14 cellular contexts compared by ENCODE assay signal in the genomic region with DNA sequence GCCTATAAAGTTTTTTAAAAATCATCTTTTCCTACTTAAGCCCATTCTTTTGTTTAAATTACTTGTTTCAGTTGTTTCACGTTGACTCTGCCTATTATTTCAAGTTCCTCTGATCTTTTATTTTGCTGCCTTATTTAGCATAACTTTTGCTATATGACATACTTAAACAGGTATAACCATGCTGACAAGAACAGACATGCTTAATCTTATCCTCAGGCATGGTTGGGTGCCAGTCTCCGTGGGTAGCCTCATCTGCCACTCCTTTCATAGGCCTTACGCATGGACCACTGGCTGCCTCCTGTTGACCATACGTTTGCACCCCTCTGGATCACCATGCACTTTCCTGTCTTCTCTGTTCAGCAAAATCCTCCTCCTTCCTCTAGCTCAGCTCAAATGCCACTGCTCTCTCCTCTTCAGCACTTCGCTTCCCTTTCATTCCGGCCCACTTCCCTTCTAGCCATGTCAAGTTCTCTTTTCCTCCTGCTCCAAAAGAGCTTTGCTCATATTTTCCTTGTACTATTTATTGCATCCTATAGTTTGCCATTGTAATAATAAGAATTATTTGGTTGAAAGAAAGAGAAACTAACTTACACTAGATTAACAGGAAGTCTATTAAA. TPM values are rescaled to one million over a fixed set of nuclear protein-coding genes. Genes with fewer than 3 reads are reported as not detected.
DNase-seq lines count a peak whose midpoint lies in the region; ATAC-seq lines count a peak whose summit lies in the region.
"Had no signal": no experiment of that assay in that cellular context is flagged by ENCODE, and none has a peak within 500 bp of the region (broad histone marks: within the 10 kb centered on the region; RNA-seq: fewer than 3 reads in every experiment).

No MANE protein-coding gene starts in this region.

- H3K4me2 ChIP-seq in Karpas-422 (ENCODE audit: low read depth, low read length, poor library complexity, severe bottlenecking) = no peak overlapping the region

- no peaks in the 10 kb centered on the region for H3K36me3 Mint-ChIP-seq in activated naive CD8-positive, alpha-beta T cell treated with anti-CD3 and anti-CD28 coated beads, Interleukin-2, amount 50 U/mL, for 24 hours (ENCODE audit: low read depth)
- H3K36me3 Mint-ChIP-seq in naive thymus-derived CD8-positive, alpha-beta T cell = peaks cover 0 to 2% (median 0%) of the 10 kb centered on the region in 3 donors

- peak overlapping the region; percentile 21 for H3K27ac Mint-ChIP-seq in activated naive CD8-positive, alpha-beta T cell treated with anti-CD3 and anti-CD28 coated beads, Interleukin-2, amount 50 U/mL, for 24 hours
- H3K27ac Mint-ChIP-seq in naive thymus-derived CD8-positive, alpha-beta T cell = peak overlapping the region; percentile 66 to 94 (median 86)

- H3K4me1 ChIP-seq in Karpas-422 (ENCODE audit: low read length) = peaks cover 7% of the 10 kb centered on the region
- H3K4me1 ChIP-seq: testis had no signal

- H3K27ac ChIP-seq in KOPT-K1 (ENCODE audit: low read depth, low read length, poor library complexity, severe bottlenecking) (peak overlapping the region; percentile 48), Karpas-422 (ENCODE audit: low read length) (no peak overlapping the region)
- H3K27ac ChIP-seq: testis had no signal

- DNase-seq in NCI-H82 (lab: John Stamatoyannopoulos, UW) (peak; percentile 50), NCI-H82 treated with DMSO at 0.1 percent for 48 hours (lab: John Stamatoyannopoulos, UW; ENCODE audit: unreplicated experiment) (no peak), cerebellum (ENCODE audit: low spot score) (no peak), Karpas-422 (no peak)
- DNase-seq in activated naive CD8-positive, alpha-beta T cell treated with anti-CD3 and anti-CD28 coated beads, Interleukin-2, amount 50 U/mL, for 24 hours = no peak
- no peak for DNase-seq in naive thymus-derived CD8-positive, alpha-beta T cell
- no peak for DNase-seq in effector CD8-positive, alpha-beta T cell (lab: John Stamatoyannopoulos, UW)
- DNase-seq: 8988T, heart left ventricle, NCI-H226, testis had no signal

- POLR2A ChIA-PET in naive thymus-derived CD8-positive, alpha-beta T cell (lab: Charles Lee) = interaction anchor here (0.8 kb wide), 1 partner anchor 10 kb away, joined by 4 read pairs; a partner anchor contains a TSS

- H3K27me3 Mint-ChIP-seq in activated naive CD8-positive, alpha-beta T cell treated with anti-CD3 and anti-CD28 coated beads, Interleukin-2, amount 50 U/mL, for 24 hours = no peaks in the 10 kb centered on the region
- no peaks in the 10 kb centered on the region for H3K27me3 Mint-ChIP-seq in naive thymus-derived CD8-positive, alpha-beta T cell

- no peaks in the 10 kb centered on the region for H3K79me2 ChIP-seq in Karpas-422 (ENCODE audit: low read length)

- H3K36me3 ChIP-seq in KOPT-K1 (ENCODE audit: insufficient read depth, low read length) (no peaks in the 10 kb centered on the region), Karpas-422 (ENCODE audit: insufficient read depth, low read length) (no peaks in the 10 kb centered on the region)
- H3K36me3 ChIP-seq: heart left ventricle had no signal

- H3K4me1 Mint-ChIP-seq in activated naive CD8-positive, alpha-beta T cell treated with anti-CD3 and anti-CD28 coated beads, Interleukin-2, amount 50 U/mL, for 24 hours = peaks cover 31% of the 10 kb centered on the region
- H3K4me1 Mint-ChIP-seq in naive thymus-derived CD8-positive, alpha-beta T cell = peaks cover 16 to 45% (median 35%) of the 10 kb centered on the region in 4 donors

- H3K9me2 ChIP-seq in Karpas-422 (replicated peaks; ENCODE audit: insufficient read depth, low read length) = no peaks in the 10 kb centered on the region

- H3K27me3 ChIP-seq in Karpas-422 (ENCODE audit: low read length) = no peaks in the 10 kb centered on the region
- H3K27me3 ChIP-seq: heart left ventricle, testis had no signal

- no peaks in the 10 kb centered on the region for H3K9me3 ChIP-seq in KOPT-K1 (ENCODE audit: insufficient read depth, low read length, poor library complexity, severe bottlenecking)
- H3K9me3 ChIP-seq in Karpas-422 (ENCODE audit: low read length) = no peaks in the 10 kb centered on the region
- H3K9me3 ChIP-seq: heart left ventricle, testis had no signal

- H3K4me3 Mint-ChIP-seq in activated naive CD8-positive, alpha-beta T cell treated with anti-CD3 and anti-CD28 coated beads, Interleukin-2, amount 50 U/mL, for 24 hours = no peak overlapping the region
- peak overlapping the region; percentile 48 to 76 (median 69) for H3K4me3 Mint-ChIP-seq in naive thymus-derived CD8-positive, alpha-beta T cell

- H3K9ac ChIP-seq in Karpas-422 (ENCODE audit: low read length) = no peak overlapping the region

- H3K4me3 ChIP-seq in Karpas-422 (ENCODE audit: low read length) = no peak overlapping the region
- H3K4me3 ChIP-seq: coronary artery, heart left ventricle, lung, testis had no signal

- no peaks in the 10 kb centered on the region for H3K9me3 Mint-ChIP-seq in activated naive CD8-positive, alpha-beta T cell treated with anti-CD3 and anti-CD28 coated beads, Interleukin-2, amount 50 U/mL, for 24 hours
- H3K9me3 Mint-ChIP-seq in naive thymus-derived CD8-positive, alpha-beta T cell = no peaks in the 10 kb centered on the region

- H2AFZ ChIP-seq in Karpas-422 (ENCODE audit: low read length) = no peak overlapping the region

- no peak for ATAC-seq in activated naive CD8-positive, alpha-beta T cell treated with anti-CD3 and anti-CD28 coated beads, Interleukin-2, amount 50 U/mL, for 24 hours
- ATAC-seq in naive thymus-derived CD8-positive, alpha-beta T cell = no peak

- H4K20me1 ChIP-seq in Karpas-422 (ENCODE audit: insufficient read depth, low read depth, low read length) = no peaks in the 10 kb centered on the region

RNA-seq across cellular contexts. Expression of a gene that starts 10.0 kb away (rescaled TPM):
- total RNA-seq in naive thymus-derived CD8-positive, alpha-beta T cell = 10 to 100 TPM; 12.4 to 13.3 TPM
- polyA plus RNA-seq in naive thymus-derived CD8-positive, alpha-beta T cell = 10 to 100 TPM in 1 of 3 donors, 1 to 10 TPM in 2; 6.0 to 24.3 (median 6.8) TPM
- total RNA-seq in cerebellum = 13.6 TPM
- 11.1 and 21.8 TPM in 2 replicates for total RNA-seq in Karpas-422 (2014; rRNA removed; shearing (Covaris generic); ENCODE audit: low replicate concordance)

RNA-seq across cellular contexts. Expression of a gene that starts 54.0 kb away (rescaled TPM):
- total RNA-seq in naive thymus-derived CD8-positive, alpha-beta T cell = under 1 TPM in 1 of 2 experiments, not detected in 1; 0.13 TPM
- polyA plus RNA-seq in naive thymus-derived CD8-positive, alpha-beta T cell = not detected
- 20.0 TPM for total RNA-seq in cerebellum
- 0.11 TPM in 1 of 2 replicates, not detected in the other for total RNA-seq in Karpas-422 (2014; rRNA removed; shearing (Covaris generic); ENCODE audit: low replicate concordance)

Comparison
In these comparisons a context has a peak if more than half of its experiments do, and no peak if none do; other contexts are left out.
1. RNA of a gene that starts 54.0 kb away (total RNA-seq): 20.0 TPM in cerebellum (single experiment); 0.13 TPM in naive thymus-derived CD8-positive, alpha-beta T cell and 0.11 TPM in Karpas-422; every median in the first group is over 10 times any median in the second.